ENCODE assay signal across 13 cellular contexts in genomic region chr1:53575948-53576305, GRCh38.
"Had no signal": no experiment of that assay in that cellular context is flagged by ENCODE, and none has a peak within 500 bp of the region (broad histone marks: within the 10 kb centered on the region; RNA-seq: fewer than 3 reads in every experiment).

No MANE protein-coding gene starts in this region.

- H3K27ac ChIP-seq: adrenal gland, cardiac muscle cell, hepatocyte, psoas muscle, right lobe of liver, spleen, thyroid gland had no signal

- H3K4me1 ChIP-seq: adrenal gland, psoas muscle, right lobe of liver, thyroid gland had no signal

- H3K27ac Mint-ChIP-seq: activated CD8-positive, alpha-beta memory T cell treated with anti-CD3 and anti-CD28 coated beads, Interleukin-2, amount 10 ng/mL, durations not matched to agents 7 days and 5 days; activated naive CD4-positive, alpha-beta T cell treated with anti-CD3 and anti-CD28 coated beads, Interleukin-2, amount 50 U/mL, for 24 hours; T-helper 1 cell treated with Interleukin-12 subunit alpha and Interleukin-12 subunit beta and Interleukin-4 antibody, amounts not matched to agents 30 μg/mL and 1 μg/mL, for 36 hours had no signal

- H3K27me3 Mint-ChIP-seq: activated naive CD4-positive, alpha-beta T cell treated with anti-CD3 and anti-CD28 coated beads, Interleukin-2, amount 50 U/mL, for 24 hours had no signal

- H3K9me3 Mint-ChIP-seq: activated naive CD4-positive, alpha-beta T cell treated with anti-CD3 and anti-CD28 coated beads, Interleukin-2, amount 50 U/mL, for 24 hours; T-helper 1 cell treated with Interleukin-12 subunit alpha and Interleukin-12 subunit beta and Interleukin-4 antibody, amounts not matched to agents 30 μg/mL and 1 μg/mL, for 36 hours had no signal

- DNase-seq: activated CD8-positive, alpha-beta memory T cell treated with anti-CD3 and anti-CD28 coated beads, Interleukin-2, amount 10 ng/mL, durations not matched to agents 7 days and 5 days; adrenal gland; mammary epithelial cell; nucleus accumbens; psoas muscle; right lobe of liver had no signal

- H3K36me3 ChIP-seq: adrenal gland, cardiac muscle cell, right lobe of liver, spleen, thyroid gland had no signal

- ATAC-seq: activated CD8-positive, alpha-beta memory T cell treated with anti-CD3 and anti-CD28 coated beads, Interleukin-2, amount 10 ng/mL, durations not matched to agents 7 days and 5 days; left lobe of liver; psoas muscle had no signal

- H3K36me3 Mint-ChIP-seq: activated CD8-positive, alpha-beta memory T cell treated with anti-CD3 and anti-CD28 coated beads, Interleukin-2, amount 10 ng/mL, durations not matched to agents 7 days and 5 days; activated naive CD4-positive, alpha-beta T cell treated with anti-CD3 and anti-CD28 coated beads, Interleukin-2, amount 50 U/mL, for 24 hours had no signal

- H3K9me3 ChIP-seq: adrenal gland, psoas muscle, right lobe of liver, spleen, thyroid gland had no signal

- H3K4me3 ChIP-seq: adrenal gland, cardiac muscle cell, hepatocyte, psoas muscle, right lobe of liver, spleen, thyroid gland had no signal

- H3K4me3 Mint-ChIP-seq: activated CD8-positive, alpha-beta memory T cell treated with anti-CD3 and anti-CD28 coated beads, Interleukin-2, amount 10 ng/mL, durations not matched to agents 7 days and 5 days; activated naive CD4-positive, alpha-beta T cell treated with anti-CD3 and anti-CD28 coated beads, Interleukin-2, amount 50 U/mL, for 24 hours; T-helper 1 cell treated with Interleukin-12 subunit alpha and Interleukin-12 subunit beta and Interleukin-4 antibody, amounts not matched to agents 30 μg/mL and 1 μg/mL, for 36 hours had no signal

- H3K27me3 ChIP-seq: adrenal gland, cardiac muscle cell, hepatocyte, right lobe of liver, spleen, thyroid gland had no signal
